In the genomic region with DNA sequence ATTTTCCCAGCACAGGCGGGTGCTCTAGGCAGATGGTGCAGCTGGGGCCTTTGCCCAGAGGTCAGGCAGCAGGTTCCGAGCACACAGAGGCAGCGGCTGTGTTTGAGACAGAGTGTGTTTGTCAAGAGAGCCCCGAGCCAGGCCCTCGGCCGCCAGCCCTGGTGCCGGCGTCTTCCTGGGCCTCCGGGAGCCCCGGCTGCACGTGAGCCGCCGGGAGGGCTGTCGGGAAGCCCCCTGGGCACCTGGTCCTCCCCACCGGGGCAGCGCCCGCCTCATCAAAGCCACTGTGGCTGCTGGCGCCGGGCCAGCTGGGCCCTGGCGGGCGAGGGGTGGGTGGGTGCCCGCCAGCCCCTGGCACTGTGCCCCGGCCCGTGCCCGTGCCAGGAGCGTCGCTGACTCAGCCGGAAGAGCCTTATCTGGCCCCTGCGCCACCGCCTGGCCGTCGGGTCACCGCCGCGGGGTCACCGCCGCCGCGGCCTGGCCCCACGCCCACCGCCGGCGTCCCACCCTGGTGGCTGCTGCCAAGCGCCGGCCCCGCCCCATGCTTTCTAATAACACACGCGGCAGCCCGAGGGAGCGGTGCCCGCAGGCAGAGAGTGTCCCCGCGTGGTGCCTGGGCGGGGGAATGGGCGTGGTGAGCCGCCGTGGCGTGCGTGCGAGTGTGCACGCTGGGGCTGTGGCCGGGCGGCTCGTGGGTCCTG, we compare ENCODE assay signal across 8 cellular contexts. TPM values are rescaled to one million over a fixed set of nuclear protein-coding genes. Genes with fewer than 3 reads are reported as not detected.
DNase-seq lines count a peak whose midpoint lies in the region; ATAC-seq, FAIRE-seq and TF ChIP-seq lines count a peak whose summit lies in the region.

No MANE protein-coding gene starts in this region.

- H3K27ac Mint-ChIP-seq in dendritic cell treated with granulocyte-macrophage colony-stimulating factor and Interleukin-4, amounts not matched to agents 40 ng/mL and 50 ng/mL, for 4 days, result peak overlapping the region; percentile 77
- no peak overlapping the region for H3K27ac Mint-ChIP-seq in stimulated activated naive CD8-positive, alpha-beta T cell treated with anti-CD3 and anti-CD28 coated beads, Interleukin-15, amount 100 ng/mL, for 72 hours

- TF ChIP-seq CTCF in mucosa of descending colon (IDR thresholded peaks at IDR 0.05), result no peak

- no peak for DNase-seq in GM12891 (ENCODE audit: insufficient read length, low spot score)
- peak; percentile 94 for DNase-seq in LoVo (ENCODE audit: low spot score)
- peak; percentile 70 for DNase-seq in activated CD4-positive, alpha-beta T cell treated with anti-CD3 and anti-CD28 coated beads for 48 hours
- DNase-seq in mucosa of descending colon, result peak; percentile 83 to 88 (median 86)
- peak; percentile 45 to 53 for DNase-seq in stimulated activated naive CD8-positive, alpha-beta T cell treated with anti-CD3 and anti-CD28 coated beads, Interleukin-15, amount 100 ng/mL, for 72 hours
- no peak for DNase-seq in 8988T

- peaks cover 93% of the 10 kb centered on the region for H3K36me3 Mint-ChIP-seq in dendritic cell treated with granulocyte-macrophage colony-stimulating factor and Interleukin-4, amounts not matched to agents 40 ng/mL and 50 ng/mL, for 4 days (ENCODE audit: low read depth)

- no peaks in the 10 kb centered on the region for H3K9me3 ChIP-seq in mucosa of descending colon

- H3K4me1 Mint-ChIP-seq in dendritic cell treated with granulocyte-macrophage colony-stimulating factor and Interleukin-4, amounts not matched to agents 40 ng/mL and 50 ng/mL, for 4 days (ENCODE audit: low read depth), result peaks cover 90% of the 10 kb centered on the region
- H3K4me1 Mint-ChIP-seq in stimulated activated naive CD8-positive, alpha-beta T cell treated with anti-CD3 and anti-CD28 coated beads, Interleukin-15, amount 100 ng/mL, for 72 hours, result peaks cover 46% of the 10 kb centered on the region

- H3K9me3 Mint-ChIP-seq in dendritic cell treated with granulocyte-macrophage colony-stimulating factor and Interleukin-4, amounts not matched to agents 40 ng/mL and 50 ng/mL, for 4 days, result no peaks in the 10 kb centered on the region
- H3K9me3 Mint-ChIP-seq in stimulated activated naive CD8-positive, alpha-beta T cell treated with anti-CD3 and anti-CD28 coated beads, Interleukin-15, amount 100 ng/mL, for 72 hours, result no peaks in the 10 kb centered on the region

- peaks cover 24% of the 10 kb centered on the region for H3K4me1 ChIP-seq in mucosa of descending colon (ENCODE audit: low read depth)

- H3K27me3 Mint-ChIP-seq in dendritic cell treated with granulocyte-macrophage colony-stimulating factor and Interleukin-4, amounts not matched to agents 40 ng/mL and 50 ng/mL, for 4 days, result no peaks in the 10 kb centered on the region
- H3K27me3 Mint-ChIP-seq in stimulated activated naive CD8-positive, alpha-beta T cell treated with anti-CD3 and anti-CD28 coated beads, Interleukin-15, amount 100 ng/mL, for 72 hours, result peaks cover 23% of the 10 kb centered on the region

- peak; percentile 88 for ATAC-seq in mucosa of descending colon
- ATAC-seq in stimulated activated naive CD8-positive, alpha-beta T cell treated with anti-CD3 and anti-CD28 coated beads, Interleukin-15, amount 100 ng/mL, for 72 hours, result peak; percentile 77
- ATAC-seq in GM21390 (IDR thresholded peaks at IDR 0.05; ENCODE audit: unreplicated experiment), result no peak

- peak overlapping the region; percentile 71 for H3K4me3 Mint-ChIP-seq in dendritic cell treated with granulocyte-macrophage colony-stimulating factor and Interleukin-4, amounts not matched to agents 40 ng/mL and 50 ng/mL, for 4 days
- H3K4me3 Mint-ChIP-seq in stimulated activated naive CD8-positive, alpha-beta T cell treated with anti-CD3 and anti-CD28 coated beads, Interleukin-15, amount 100 ng/mL, for 72 hours, result peak overlapping the region; percentile 64 to 82

- TF ChIP-seq POLR2A in GM12891 (IDR thresholded peaks at IDR 0.05; ENCODE audit: low read depth, low read length), result no peak

- peak; percentile 75 for FAIRE-seq in GM12891 (lab: Jason Lieb, UNC)

- H3K4me3 ChIP-seq in mucosa of descending colon, result no peak overlapping the region

- no peaks in the 10 kb centered on the region for H3K36me3 ChIP-seq in mucosa of descending colon (ENCODE audit: low read depth)

- intact Hi-C loops in dendritic cell treated with granulocyte-macrophage colony-stimulating factor and Interleukin-4, amounts not matched to agents 40 ng/mL and 50 ng/mL, for 4 days (cut with micrococcal nuclease), result no loop called here
- intact Hi-C loops in mucosa of descending colon (cut with DNase I, micrococcal nuclease), result no loop called here

TF ChIP-seq in GM12891, 5 proteins besides CTCF, POLR2A, EP300 and RAD21:
- TF ChIP-seq POLR2AphosphoS5 (IDR thresholded peaks at IDR 0.05; ENCODE audit: low read depth, low read length), result peak; percentile 23; the same call in 1 of the 2 replicates
- TF ChIP-seq SPI1 (IDR thresholded peaks at IDR 0.05; ENCODE audit: low read depth, low read length), result no peak

RNA-seq across cellular contexts. Expression of a gene that starts 14.9 kb away (rescaled TPM):
- polyA plus RNA-seq in GM12891 (2012; ENCODE audit: low read depth, missing spikeins), result 24.1 TPM
- total RNA-seq in mucosa of descending colon, result 10 to 100 TPM; 10.1 to 16.0 (median 14.5) TPM

RNA-seq across cellular contexts. Expression of a gene that starts 23.6 kb away (rescaled TPM):
- 0.63 TPM for polyA plus RNA-seq in GM12891 (2012; ENCODE audit: low read depth, missing spikeins)
- not detected for total RNA-seq in mucosa of descending colon

RNA-seq across cellular contexts. Expression of a gene that starts 27.7 kb away (rescaled TPM):
- polyA plus RNA-seq in GM12891 (2012; ENCODE audit: low read depth, missing spikeins), result 35.8 TPM
- 10 to 100 TPM; 52.6 to 62.6 (median 54.8) TPM for total RNA-seq in mucosa of descending colon

RNA-seq across cellular contexts. Expression of a gene that starts 43.4 kb away (rescaled TPM):
- 44.1 TPM for polyA plus RNA-seq in GM12891 (2012; ENCODE audit: low read depth, missing spikeins)
- total RNA-seq in mucosa of descending colon, result 10 to 100 TPM; 23.8 to 42.0 (median 33.0) TPM

RNA-seq across cellular contexts. Expression of a gene that starts 47.5 kb away (rescaled TPM):
- polyA plus RNA-seq in GM12891 (2012; ENCODE audit: low read depth, missing spikeins), result not detected
- total RNA-seq in mucosa of descending colon, result not detected

Comparison
In these comparisons a context has a peak if more than half of its experiments do, and no peak if none do; other contexts are left out.
1. DNase-seq: peak in LoVo (single experiment), activated CD4-positive, alpha-beta T cell treated with anti-CD3 and anti-CD28 coated beads for 48 hours (single experiment), mucosa of descending colon (3 of 3) and stimulated activated naive CD8-positive, alpha-beta T cell treated with anti-CD3 and anti-CD28 coated beads, Interleukin-15, amount 100 ng/mL, for 72 hours (2 of 2); none in GM12891 (single experiment) and 8988T (single experiment).